ENCODE assay signal across 22 cellular contexts in the genomic region with DNA sequence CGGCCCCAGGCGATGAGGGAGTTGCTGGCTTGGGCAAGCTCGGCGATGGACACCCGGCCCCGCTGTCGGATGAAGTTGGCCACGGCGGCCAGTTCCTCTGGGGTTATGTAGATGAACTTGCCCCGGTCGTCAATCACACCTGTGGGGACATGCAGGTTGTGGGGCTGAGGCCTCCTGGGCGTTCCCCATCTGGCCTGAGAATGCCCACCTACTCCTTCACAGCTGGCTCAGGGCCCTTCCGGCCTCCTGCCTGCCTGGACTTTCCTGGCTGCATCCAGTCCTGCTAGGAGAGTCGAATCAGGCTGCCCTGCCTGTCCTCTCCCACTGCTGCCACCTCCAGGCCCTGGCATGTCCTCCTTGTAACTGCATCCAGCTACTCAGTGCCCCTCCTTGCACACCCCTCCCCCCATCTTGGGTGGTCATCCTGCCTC. TPM values are rescaled to one million over a fixed set of nuclear protein-coding genes. Genes with fewer than 3 reads are reported as not detected.
DNase-seq lines count a peak whose midpoint lies in the region; ATAC-seq, FAIRE-seq and TF ChIP-seq lines count a peak whose summit lies in the region.
"Had no signal": no experiment of that assay in that cellular context is flagged by ENCODE, and none has a peak within 500 bp of the region (broad histone marks: within the 10 kb centered on the region; RNA-seq: fewer than 3 reads in every experiment).

No MANE protein-coding gene starts in this region.

- no peaks in the 10 kb centered on the region for H3K9me2 ChIP-seq in GM23338 (ENCODE audit: insufficient read depth)

- TF ChIP-seq EP300 in A549 (IDR thresholded peaks at IDR 0.05), result no peak

- H4K5ac ChIP-seq in mesendoderm (ENCODE audit: low read length), result no peak overlapping the region

- peaks cover 52% of the 10 kb centered on the region for H3K36me3 Mint-ChIP-seq in GM23338 (ENCODE audit: low read depth)

- H2AFZ ChIP-seq in GM23338, result no peak overlapping the region

- FAIRE-seq in A549 (lab: Jason Lieb, UNC) (no peak), frontal cortex (lab: Jason Lieb, UNC) (no peak)
- FAIRE-seq: A204.1, H54 had no signal

- POLR2A ChIA-PET in A549 (lab: Yijun Ruan, JAX), result no interaction called here

- no peak overlapping the region for H3K4me3 Mint-ChIP-seq in GM23338
- H3K4me3 Mint-ChIP-seq: CD4-positive, alpha-beta T cell had no signal

- H3K79me1 ChIP-seq in mesendoderm (ENCODE audit: low read length), result no peaks in the 10 kb centered on the region

- H2BK120ac ChIP-seq in mesendoderm (ENCODE audit: low read depth, low read length), result no peak overlapping the region

- no peak overlapping the region for H3K23ac ChIP-seq in mesendoderm (ENCODE audit: low read length)

- no peak overlapping the region for H3K27ac Mint-ChIP-seq in GM23338
- H3K27ac Mint-ChIP-seq: CD4-positive, alpha-beta T cell had no signal

- H3K36me3 ChIP-seq in GM23338 (ENCODE audit: insufficient read depth) (peaks cover 8% of the 10 kb centered on the region; the same call in 1 of the 2 replicates), mesendoderm (ENCODE audit: control insufficient read depth, insufficient read depth, low read length) (peaks cover 7% of the 10 kb centered on the region)

- no peak overlapping the region for H2BK5ac ChIP-seq in mesendoderm (ENCODE audit: low read length)

- peaks cover 12% of the 10 kb centered on the region for H3K27me3 Mint-ChIP-seq in GM23338 (ENCODE audit: insufficient read depth, low read depth, poor library complexity)
- H3K27me3 Mint-ChIP-seq: CD4-positive, alpha-beta T cell had no signal

- H3K4me1 Mint-ChIP-seq in GM23338, result peaks cover 11% of the 10 kb centered on the region

- H2AK5ac ChIP-seq in mesendoderm (ENCODE audit: low read length), result no peak overlapping the region

- TF ChIP-seq CTCF in A549 (IDR thresholded peaks at IDR 0.05), result no peak
- peak in 1 of 2 experiments; percentile 30; a peak in 1 of 4 replicates for TF ChIP-seq CTCF in GM23338 (conservative IDR thresholded peaks at IDR 0.05; ENCODE audit: low read depth in 2 of 2)

- H3F3A ChIP-seq in GM23338 (replicated peaks; ENCODE audit: low read depth), result no peaks in the 10 kb centered on the region

- H2BK15ac ChIP-seq in mesendoderm (replicated peaks; ENCODE audit: low read depth), result no peak overlapping the region

- H3K27me3 ChIP-seq in GM23338 (ENCODE audit: insufficient read depth), result no peaks in the 10 kb centered on the region
- H3K27me3 ChIP-seq in mesendoderm (ENCODE audit: insufficient read depth, low read length, poor library complexity), result no peaks in the 10 kb centered on the region

- H3K79me2 ChIP-seq in GM23338 (replicated peaks; ENCODE audit: insufficient read depth), result no peaks in the 10 kb centered on the region
- no peaks in the 10 kb centered on the region for H3K79me2 ChIP-seq in mesendoderm (ENCODE audit: control insufficient read depth, insufficient read depth, low read length)

- no peak overlapping the region for H4K8ac ChIP-seq in mesendoderm (ENCODE audit: low read depth, low read length)

- H3K9me3 ChIP-seq in A549, result no peaks in the 10 kb centered on the region

- H3K56ac ChIP-seq in mesendoderm (ENCODE audit: low read length), result no peak overlapping the region

- H3K4me3 ChIP-seq in A549 (no peak overlapping the region), GM23338 (no peak overlapping the region), mesendoderm (ENCODE audit: low read length) (no peak overlapping the region)

- H3K4me1 ChIP-seq in A549, result no peaks in the 10 kb centered on the region
- H3K4me1 ChIP-seq in GM23338 (ENCODE audit: insufficient read depth), result no peaks in the 10 kb centered on the region
- no peaks in the 10 kb centered on the region for H3K4me1 ChIP-seq in mesendoderm (ENCODE audit: control insufficient read depth, low read depth, low read length)

- no peak overlapping the region for H3K9ac ChIP-seq in mesendoderm (ENCODE audit: low read length)

- DNase-seq in A549 (ENCODE audit: low read depth in 1 of 2, low spot score in 1 of 2) (peak in 1 of 2 experiments; percentile 39), GM23338 (ENCODE audit: low spot score) (peak; percentile 22), caudate nucleus (lab: John Stamatoyannopoulos, UW) (no peak), mesendoderm (peak; percentile 32), frontal cortex (ENCODE audit: low spot score in 2 of 2) (no peak)
- no peak for DNase-seq in stimulated activated CD8-positive, alpha-beta memory T cell treated with anti-CD3 and anti-CD28 coated beads, Interleukin-4, amount 100 ng/mL, for 48 hours
- DNase-seq: AML-193; Calu3; CD4-positive, alpha-beta T cell; DND-41; GF-D8; Karpas-422; MM.1S; NCI-H1105; NCI-H187; NCI-H446 treated with DMSO at 0.1 percent for 48 hours; NCI-H748 treated with DMSO at 0.1 percent for 48 hours; Right ventricle myocardium superior had no signal

- H3K4ac ChIP-seq in mesendoderm (ENCODE audit: low read depth, low read length), result no peak overlapping the region

- H3K18ac ChIP-seq in mesendoderm (ENCODE audit: low read length), result no peak overlapping the region

- WGBS in A549 (ENCODE audit: missing lambda C conversion rate), result 94% methylated on average over 14 of the region's 14 CpGs
- WGBS in mesendoderm (ENCODE audit: extremely low coverage, insufficient coverage, low lambda C conversion rate), result no CpG with 5 or more reads among the region's 14 CpGs

- no peaks in the 10 kb centered on the region for H3K9me3 Mint-ChIP-seq in GM23338
- H3K9me3 Mint-ChIP-seq: CD4-positive, alpha-beta T cell had no signal

- CTCF ChIA-PET in A549 (lab: Yijun Ruan, JAX), result no interaction called here

- TF ChIP-seq POLR2A in A549 (IDR thresholded peaks at IDR 0.05; ENCODE audit: low read length), result no peak

- peak; percentile 52 to 59; a peak in 3 of 6 replicates for ATAC-seq in A549
- peak; percentile 38 for ATAC-seq in GM23338
- no peak for ATAC-seq in GM19023 (IDR thresholded peaks at IDR 0.05; ENCODE audit: unreplicated experiment)
- ATAC-seq in GM19397 (IDR thresholded peaks at IDR 0.05; ENCODE audit: unreplicated experiment), result no peak

- H3K4me2 ChIP-seq in A549 (no peak overlapping the region), GM23338 (no peak overlapping the region), mesendoderm (ENCODE audit: low read length) (no peak overlapping the region)

- H3K27ac ChIP-seq in A549 (no peak overlapping the region), GM23338 (ENCODE audit: low read depth) (no peak overlapping the region), caudate nucleus (ENCODE audit: low read depth, low read length) (peak overlapping the region; percentile 88), mesendoderm (ENCODE audit: low read depth, low read length) (no peak overlapping the region)

- TF ChIP-seq RAD21 in A549 (conservative IDR thresholded peaks at IDR 0.05 in 1 of 2, IDR thresholded peaks at IDR 0.05 in 1 of 2), result no peak

- H4K20me1 ChIP-seq in GM23338 (replicated peaks; ENCODE audit: insufficient read depth), result no peaks in the 10 kb centered on the region; the same call in 1 of the 2 replicates

RNA-seq across cellular contexts. Expression of a gene that starts 13.8 kb away (rescaled TPM):
- polyA plus RNA-seq in A549 (2011; rRNA removed) (54.2 and 87.4 TPM in 2 replicates), A549 (2017; fragmentation: RNase III; extraction: RNeasy Plus Mini Kit Qiagen cat#74134 plus additional on column Dnase treatment) (104 to 123 TPM (median 120 TPM) in 3 replicates), GM23338 (2016; fragmentation: Nextera tagmentation; extraction: Ambion mirVana) (35.7 and 45.5 TPM in 2 replicates)
- 69.7 and 89.1 TPM in 2 replicates for polyA plus RNA-seq in A549 (2012; cell fraction: cytosol; rRNA removed)
- polyA plus RNA-seq in A549 (2012; cell fraction: nucleus; rRNA removed), result 63.4 and 63.6 TPM in 2 replicates
- 26.4 and 30.7 TPM in 2 replicates for polyA minus RNA-seq in A549 (2011; rRNA and poly(A)+ RNA removed)
- total RNA-seq in GM23338 (2014; rRNA removed; shearing (Covaris generic)), result 34.8 and 44.0 TPM in 2 replicates
- polyA plus RNA-seq in mesendoderm (2013, experiment 1 of 2), result 38.1 TPM
- polyA plus RNA-seq in mesendoderm (2013, experiment 2 of 2), result 37.7 TPM
- total RNA-seq in frontal cortex, result 20.8 TPM

RNA-seq across cellular contexts. Expression of a gene that starts 17.3 kb away (rescaled TPM):
- 3.8 and 5.3 TPM in 2 replicates for polyA plus RNA-seq in A549 (2011; rRNA removed)
- 4.1 and 5.5 TPM in 2 replicates for polyA plus RNA-seq in A549 (2012; cell fraction: cytosol; rRNA removed)
- 11.4 and 13.2 TPM in 2 replicates for polyA plus RNA-seq in A549 (2012; cell fraction: nucleus; rRNA removed)
- polyA plus RNA-seq in A549 (2017; fragmentation: RNase III; extraction: RNeasy Plus Mini Kit Qiagen cat#74134 plus additional on column Dnase treatment), result 2.8 to 4.2 TPM (median 3.8 TPM) in 3 replicates
- polyA minus RNA-seq in A549 (2011; rRNA and poly(A)+ RNA removed), result 5.5 and 5.6 TPM in 2 replicates
- total RNA-seq in GM23338 (2014; rRNA removed; shearing (Covaris generic)), result 29.4 and 40.7 TPM in 2 replicates
- polyA plus RNA-seq in GM23338 (2016; fragmentation: Nextera tagmentation; extraction: Ambion mirVana), result 9.7 and 10.7 TPM in 2 replicates
- polyA plus RNA-seq in mesendoderm (2013, experiment 1 of 2), result 10.5 TPM
- polyA plus RNA-seq in mesendoderm (2013, experiment 2 of 2), result 11.0 TPM
- 13.9 TPM for total RNA-seq in frontal cortex

RNA-seq across cellular contexts. Expression of a gene that starts 18.6 kb away (rescaled TPM):
- polyA plus RNA-seq in A549 (2011; rRNA removed), result 54.0 and 55.9 TPM in 2 replicates
- 89.4 and 109 TPM in 2 replicates for polyA plus RNA-seq in A549 (2012; cell fraction: cytosol; rRNA removed)
- 138 and 142 TPM in 2 replicates for polyA plus RNA-seq in A549 (2012; cell fraction: nucleus; rRNA removed)
- polyA plus RNA-seq in A549 (2017; fragmentation: RNase III; extraction: RNeasy Plus Mini Kit Qiagen cat#74134 plus additional on column Dnase treatment), result 102 to 106 TPM (median 103 TPM) in 3 replicates
- polyA minus RNA-seq in A549 (2011; rRNA and poly(A)+ RNA removed), result 17.0 and 24.3 TPM in 2 replicates
- 45.3 and 57.5 TPM in 2 replicates for total RNA-seq in GM23338 (2014; rRNA removed; shearing (Covaris generic))
- 81.7 and 86.6 TPM in 2 replicates for polyA plus RNA-seq in GM23338 (2016; fragmentation: Nextera tagmentation; extraction: Ambion mirVana)
- polyA plus RNA-seq in mesendoderm (2013, experiment 1 of 2), result 88.9 TPM
- polyA plus RNA-seq in mesendoderm (2013, experiment 2 of 2), result 89.3 TPM
- 47.3 TPM for total RNA-seq in frontal cortex

RNA-seq across cellular contexts. Expression of a gene that starts 31.0 kb away (rescaled TPM):
- 39.5 and 43.4 TPM in 2 replicates for polyA plus RNA-seq in A549 (2011; rRNA removed)
- polyA plus RNA-seq in A549 (2012; cell fraction: cytosol; rRNA removed), result 17.3 and 21.1 TPM in 2 replicates
- polyA plus RNA-seq in A549 (2012; cell fraction: nucleus; rRNA removed), result 15.5 and 24.5 TPM in 2 replicates
- polyA plus RNA-seq in A549 (2017; fragmentation: RNase III; extraction: RNeasy Plus Mini Kit Qiagen cat#74134 plus additional on column Dnase treatment), result 33.0 to 36.4 TPM (median 33.9 TPM) in 3 replicates
- 30.7 and 32.9 TPM in 2 replicates for polyA minus RNA-seq in A549 (2011; rRNA and poly(A)+ RNA removed)
- 30.7 and 32.8 TPM in 2 replicates for total RNA-seq in GM23338 (2014; rRNA removed; shearing (Covaris generic))
- polyA plus RNA-seq in GM23338 (2016; fragmentation: Nextera tagmentation; extraction: Ambion mirVana), result 12.2 and 12.9 TPM in 2 replicates
- 16.2 TPM for polyA plus RNA-seq in mesendoderm (2013, experiment 1 of 2)
- polyA plus RNA-seq in mesendoderm (2013, experiment 2 of 2), result 16.3 TPM
- 24.9 TPM for total RNA-seq in frontal cortex

RNA-seq across cellular contexts. Expression of a gene that starts 31.0 kb away (rescaled TPM):
- 3.4 and 4.3 TPM in 2 replicates for polyA plus RNA-seq in A549 (2011; rRNA removed)
- 2.3 and 3.1 TPM in 2 replicates for polyA plus RNA-seq in A549 (2012; cell fraction: cytosol; rRNA removed)
- 4.7 and 4.8 TPM in 2 replicates for polyA plus RNA-seq in A549 (2012; cell fraction: nucleus; rRNA removed)
- 4.0 to 5.3 TPM (median 4.2 TPM) in 3 replicates for polyA plus RNA-seq in A549 (2017; fragmentation: RNase III; extraction: RNeasy Plus Mini Kit Qiagen cat#74134 plus additional on column Dnase treatment)
- polyA minus RNA-seq in A549 (2011; rRNA and poly(A)+ RNA removed), result 6.7 and 6.9 TPM in 2 replicates
- total RNA-seq in GM23338 (2014; rRNA removed; shearing (Covaris generic)), result 4.3 and 5.7 TPM in 2 replicates
- polyA plus RNA-seq in GM23338 (2016; fragmentation: Nextera tagmentation; extraction: Ambion mirVana), result 2.4 and 2.7 TPM in 2 replicates
- polyA plus RNA-seq in mesendoderm (2013, experiment 1 of 2), result 2.1 TPM
- polyA plus RNA-seq in mesendoderm (2013, experiment 2 of 2), result 2.2 TPM
- total RNA-seq in frontal cortex, result 2.0 TPM

Comparison
In these comparisons a context has a peak if more than half of its experiments do, and no peak if none do; other contexts are left out.
1. ATAC-seq: peak in A549 (2 of 2) and GM23338 (single experiment); none in GM19023 (single experiment) and GM19397 (single experiment).
2. DNase-seq: peak in GM23338 (single experiment) and mesendoderm (single experiment); none in caudate nucleus (0 of 61), frontal cortex (0 of 2) and stimulated activated CD8-positive, alpha-beta memory T cell treated with anti-CD3 and anti-CD28 coated beads, Interleukin-4, amount 100 ng/mL, for 48 hours (single experiment).